ENCODE assay signal across 28 cellular contexts in genomic region chr9:122309861-122310260, GRCh38.
"Had no signal": no experiment of that assay in that cellular context is flagged by ENCODE, and none has a peak within 500 bp of the region (broad histone marks: within the 10 kb centered on the region; RNA-seq: fewer than 3 reads in every experiment).

No MANE protein-coding gene starts in this region.

- H3K27ac Mint-ChIP-seq: mesothelial cell of epicardium; natural killer cell; nephron progenitor cell; neural progenitor cell; progenitor cell of endocrine pancreas; stimulated activated naive B cell treated with anti-CD40 and anti-IgM and Interleukin-4, amounts not matched to agents 10 μg/mL and 1 μg/mL and 100 μg/mL, for 72 hours had no signal

- H3K9me3 ChIP-seq: left lung, lower lobe of right lung, ovary, right atrium auricular region, right lobe of liver, stomach, testis, thyroid gland, transverse colon, upper lobe of left lung had no signal

- DNase-seq: hippocampal formation; kidney; left colon; left lung; lower lobe of right lung; mammary epithelial cell; mesendoderm; naive B cell; natural killer cell; nephron progenitor cell; ovary; right lobe of liver; stimulated activated CD4-positive, alpha-beta T cell treated with anti-CD3 and anti-CD28 coated beads, Interleukin-1b, Interleukin-23, amount 100 ng/mL, for 48 hours; stimulated activated CD4-positive, alpha-beta T cell treated with anti-CD3 and anti-CD28 coated beads, Interleukin-2, amount 100 ng/mL, for 48 hours; stimulated activated CD4-positive, alpha-beta T cell treated with anti-CD3 and anti-CD28 coated beads, Interleukin-4, amount 100 ng/mL, for 4 hours; stimulated activated CD8-positive, alpha-beta memory T cell treated with anti-CD3 and anti-CD28 coated beads, Interleukin-4, amount 100 ng/mL, for 48 hours; stimulated activated naive B cell treated with anti-CD40 and anti-IgM and Interleukin-4, amounts not matched to agents 10 μg/mL and 1 μg/mL and 100 μg/mL, for 72 hours; stimulated activated naive CD8-positive, alpha-beta T cell treated with anti-CD3 and anti-CD28 coated beads, Interleukin-15, Interleukin-2, amounts not matched to agents 100 U/mL and 50 U/mL, for 24 hours; stomach; testis; transverse colon; upper lobe of left lung had no signal

- H3K4me3 Mint-ChIP-seq: mesothelial cell of epicardium; naive B cell; natural killer cell; nephron progenitor cell; neural progenitor cell; stimulated activated naive B cell treated with anti-CD40 and anti-IgM and Interleukin-4, amounts not matched to agents 10 μg/mL and 1 μg/mL and 100 μg/mL, for 72 hours had no signal

- H3K4me1 Mint-ChIP-seq: mesothelial cell of epicardium; natural killer cell; nephron progenitor cell; neural progenitor cell; stimulated activated naive B cell treated with anti-CD40 and anti-IgM and Interleukin-4, amounts not matched to agents 10 μg/mL and 1 μg/mL and 100 μg/mL, for 72 hours had no signal

- H3K27ac ChIP-seq: left lung, lower lobe of right lung, neural progenitor cell, ovary, right atrium auricular region, right lobe of liver, stomach, testis, transverse colon, upper lobe of left lung had no signal

- H3K4me3 ChIP-seq: left lung, lower lobe of right lung, neural progenitor cell, ovary, right atrium auricular region, right lobe of liver, smooth muscle cell, stomach, testis, thyroid gland, transverse colon, upper lobe of left lung had no signal

- H2AFZ ChIP-seq: neural progenitor cell had no signal

- H3K4me1 ChIP-seq: right atrium auricular region, right lobe of liver, stomach, testis had no signal

- ATAC-seq: left colon; left lung; lower lobe of right lung; natural killer cell; right lobe of liver; stimulated activated naive B cell treated with anti-CD40 and anti-IgM and Interleukin-4, amounts not matched to agents 10 μg/mL and 1 μg/mL and 100 μg/mL, for 72 hours; stimulated activated naive CD8-positive, alpha-beta T cell treated with anti-CD3 and anti-CD28 coated beads, Interleukin-15, Interleukin-2, amounts not matched to agents 100 U/mL and 50 U/mL, for 24 hours had no signal

- H3K36me3 ChIP-seq: neural progenitor cell, ovary had no signal

- H3K4me2 ChIP-seq: neural progenitor cell, smooth muscle cell had no signal

- H3K9ac ChIP-seq: neural progenitor cell had no signal

- H3K9me3 Mint-ChIP-seq: mesothelial cell of epicardium; naive B cell; natural killer cell; nephron progenitor cell; neural progenitor cell; stimulated activated naive B cell treated with anti-CD40 and anti-IgM and Interleukin-4, amounts not matched to agents 10 μg/mL and 1 μg/mL and 100 μg/mL, for 72 hours had no signal

- H3K27me3 ChIP-seq: left lung, neural progenitor cell, ovary, right atrium auricular region, right lobe of liver, stomach, testis, thyroid gland, transverse colon, upper lobe of left lung had no signal

- H3K27me3 Mint-ChIP-seq: naive B cell; progenitor cell of endocrine pancreas; stimulated activated naive B cell treated with anti-CD40 and anti-IgM and Interleukin-4, amounts not matched to agents 10 μg/mL and 1 μg/mL and 100 μg/mL, for 72 hours had no signal
